In genomic region chr14:104698688-104699425, GRCh38 we compare ENCODE assay signal across 16 cellular contexts. TPM values are rescaled to one million over a fixed set of nuclear protein-coding genes. Genes with fewer than 3 reads are reported as not detected.
DNase-seq lines count a peak whose midpoint lies in the region; ATAC-seq and TF ChIP-seq lines count a peak whose summit lies in the region.
"Had no signal": no experiment of that assay in that cellular context is flagged by ENCODE, and none has a peak within 500 bp of the region (broad histone marks: within the 10 kb centered on the region; RNA-seq: fewer than 3 reads in every experiment).

No MANE protein-coding gene starts in this region.

- no peaks in the 10 kb centered on the region for H3K9me3 Mint-ChIP-seq in MCF 10A (ENCODE audit: unreplicated experiment)
- H3K9me3 Mint-ChIP-seq in activated naive CD8-positive, alpha-beta T cell treated with anti-CD3 and anti-CD28 coated beads, Interleukin-2, amount 50 U/mL, for 24 hours, result no peaks in the 10 kb centered on the region
- no peaks in the 10 kb centered on the region for H3K9me3 Mint-ChIP-seq in activated naive CD8-positive, alpha-beta T cell treated with anti-CD3 and anti-CD28 coated beads for 36 hours
- H3K9me3 Mint-ChIP-seq: activated T-helper 17 cell treated with anti-CD3 and anti-CD28 coated beads, Interleukin-2, amount 50 U/mL, for 72 hours; stimulated activated naive CD8-positive, alpha-beta T cell treated with anti-CD3 and anti-CD28 coated beads, Interleukin-15, Interleukin-2, amounts not matched to agents 100 ng/mL and 50 ng/mL, for 24 hours had no signal

- POLR2A ChIA-PET in MCF 10A (lab: Yijun Ruan, JAX), result interaction anchor here (0.9 to 2.9 kb wide), 4 partner anchors 11 to 48 kb away, joined by 3 to 11 read pairs (median 4); no protein-coding TSS in a partner anchor

- TF ChIP-seq CTCF in breast epithelium (IDR thresholded peaks at IDR 0.05), result no peak
- TF ChIP-seq CTCF in MCF 10A (IDR thresholded peaks at IDR 0.05; ENCODE audit: unreplicated experiment), result no peak

- no peaks in the 10 kb centered on the region for H3K9me3 ChIP-seq in breast epithelium
- no peaks in the 10 kb centered on the region for H3K9me3 ChIP-seq in right cardiac atrium (ENCODE audit: control insufficient read depth, low read length)

- 35% methylated on average over 24 of the region's 24 CpGs for WGBS in right cardiac atrium

- H3K36me3 ChIP-seq in breast epithelium (peaks cover 4% of the 10 kb centered on the region), rectal smooth muscle tissue (ENCODE audit: control insufficient read depth, insufficient read depth, low read length) (peaks cover 15% of the 10 kb centered on the region)

- CTCF ChIA-PET in MCF 10A (lab: Yijun Ruan, JAX), result interaction anchor here (0.6 to 1.5 kb wide), 2 partner anchors 10 to 43 kb away, joined by 3 to 9 read pairs; no protein-coding TSS in a partner anchor

- no peak overlapping the region for H3K4me3 Mint-ChIP-seq in MCF 10A (ENCODE audit: unreplicated experiment)
- no peak overlapping the region for H3K4me3 Mint-ChIP-seq in activated naive CD8-positive, alpha-beta T cell treated with anti-CD3 and anti-CD28 coated beads, Interleukin-2, amount 50 U/mL, for 24 hours
- H3K4me3 Mint-ChIP-seq in activated naive CD8-positive, alpha-beta T cell treated with anti-CD3 and anti-CD28 coated beads for 36 hours, result no peak overlapping the region
- H3K4me3 Mint-ChIP-seq: activated T-helper 17 cell treated with anti-CD3 and anti-CD28 coated beads, Interleukin-2, amount 50 U/mL, for 72 hours; stimulated activated naive CD8-positive, alpha-beta T cell treated with anti-CD3 and anti-CD28 coated beads, Interleukin-15, Interleukin-2, amounts not matched to agents 100 ng/mL and 50 ng/mL, for 24 hours had no signal

- H3K27ac ChIP-seq in breast epithelium (peak overlapping the region; percentile 21 to 61), right cardiac atrium (ENCODE audit: low read length) (peak overlapping the region; percentile 8), rectal smooth muscle tissue (ENCODE audit: low read depth, low read length) (no peak overlapping the region)

- BruUV-seq in MCF 10A (replicated peaks; lab: Mats Ljungman, UMichigan), result no TSS peak

- H3K27ac Mint-ChIP-seq in MCF 10A (ENCODE audit: low read depth, unreplicated experiment), result no peak overlapping the region
- H3K27ac Mint-ChIP-seq in activated naive CD8-positive, alpha-beta T cell treated with anti-CD3 and anti-CD28 coated beads, Interleukin-2, amount 50 U/mL, for 24 hours, result no peak overlapping the region
- H3K27ac Mint-ChIP-seq in activated naive CD8-positive, alpha-beta T cell treated with anti-CD3 and anti-CD28 coated beads for 36 hours, result no peak overlapping the region
- H3K27ac Mint-ChIP-seq: activated T-helper 17 cell treated with anti-CD3 and anti-CD28 coated beads, Interleukin-2, amount 50 U/mL, for 72 hours; stimulated activated naive CD8-positive, alpha-beta T cell treated with anti-CD3 and anti-CD28 coated beads, Interleukin-15, Interleukin-2, amounts not matched to agents 100 ng/mL and 50 ng/mL, for 24 hours had no signal

- H3K4me1 ChIP-seq in breast epithelium (peaks cover 16 to 20% of the 10 kb centered on the region in 2 donors), right cardiac atrium (ENCODE audit: control insufficient read depth, insufficient read depth, low read length) (peaks cover 14% of the 10 kb centered on the region), rectal smooth muscle tissue (ENCODE audit: control insufficient read depth, insufficient read depth, low read length) (peaks cover 29% of the 10 kb centered on the region)

- peaks cover 23% of the 10 kb centered on the region for H3K4me1 Mint-ChIP-seq in MCF 10A (ENCODE audit: insufficient read depth, unreplicated experiment)
- peaks cover 22% of the 10 kb centered on the region for H3K4me1 Mint-ChIP-seq in activated naive CD8-positive, alpha-beta T cell treated with anti-CD3 and anti-CD28 coated beads, Interleukin-2, amount 50 U/mL, for 24 hours
- peaks cover 24% of the 10 kb centered on the region for H3K4me1 Mint-ChIP-seq in activated naive CD8-positive, alpha-beta T cell treated with anti-CD3 and anti-CD28 coated beads for 36 hours

- TF ChIP-seq POLR2A in breast epithelium (IDR thresholded peaks at IDR 0.05), result no peak

- H3K36me3 Mint-ChIP-seq in MCF 10A (ENCODE audit: insufficient read depth, unreplicated experiment), result peaks cover 36% of the 10 kb centered on the region
- peaks cover 9% of the 10 kb centered on the region for H3K36me3 Mint-ChIP-seq in activated naive CD8-positive, alpha-beta T cell treated with anti-CD3 and anti-CD28 coated beads, Interleukin-2, amount 50 U/mL, for 24 hours (ENCODE audit: low read depth)
- H3K36me3 Mint-ChIP-seq in activated naive CD8-positive, alpha-beta T cell treated with anti-CD3 and anti-CD28 coated beads for 36 hours, result peaks cover 4% of the 10 kb centered on the region

- intact Hi-C loops in breast epithelium (cut with DNase I; ENCODE audit: low total_unique reads) (no loop called here), MCF 10A (cut with micrococcal nuclease) (no loop called here), right cardiac atrium (cut with DNase I) (no loop called here)

- DNase-seq in breast epithelium (ENCODE audit: low spot score in 2 of 2) (no peak), MCF 10A (ENCODE audit: unreplicated experiment) (no peak), right cardiac atrium (peak; percentile 82 to 95 (median 93)), T-helper 9 cell (no peak), COLO829 (ENCODE audit: low spot score) (no peak)
- no peak for DNase-seq in activated naive CD8-positive, alpha-beta T cell treated with anti-CD3 and anti-CD28 coated beads, Interleukin-2, amount 50 U/mL, for 24 hours
- DNase-seq in activated naive CD8-positive, alpha-beta T cell treated with anti-CD3 and anti-CD28 coated beads for 36 hours, result no peak
- DNase-seq: activated CD4-positive, alpha-beta T cell treated with anti-CD3 and anti-CD28 coated beads, Interleukin-2, amount 50 U/mL, for 48 hours; DMS153; NCI-H1092 treated with DMSO at 0.1 percent for 48 hours; NCI-H510A treated with DMSO at 0.1 percent for 48 hours; stimulated activated CD4-positive, alpha-beta T cell treated with anti-CD3 and anti-CD28 coated beads, Interleukin-2, amount 100 ng/mL, for 48 hours; T1000 had no signal

- no peaks in the 10 kb centered on the region for H3K27me3 Mint-ChIP-seq in MCF 10A (ENCODE audit: insufficient read depth, unreplicated experiment)
- H3K27me3 Mint-ChIP-seq in activated naive CD8-positive, alpha-beta T cell treated with anti-CD3 and anti-CD28 coated beads, Interleukin-2, amount 50 U/mL, for 24 hours, result no peaks in the 10 kb centered on the region
- H3K27me3 Mint-ChIP-seq in activated naive CD8-positive, alpha-beta T cell treated with anti-CD3 and anti-CD28 coated beads for 36 hours, result no peaks in the 10 kb centered on the region
- H3K27me3 Mint-ChIP-seq: activated T-helper 17 cell treated with anti-CD3 and anti-CD28 coated beads, Interleukin-2, amount 50 U/mL, for 72 hours; stimulated activated naive CD8-positive, alpha-beta T cell treated with anti-CD3 and anti-CD28 coated beads, Interleukin-15, Interleukin-2, amounts not matched to agents 100 ng/mL and 50 ng/mL, for 24 hours had no signal

- H3K4me3 ChIP-seq in breast epithelium, result peak overlapping the region in 2 of 3 donors; percentile 18 to 31
- H3K4me3 ChIP-seq in right cardiac atrium (ENCODE audit: low read length), result no peak overlapping the region
- H3K4me3 ChIP-seq in rectal smooth muscle tissue (ENCODE audit: low read length), result peak overlapping the region; percentile 26

- H3K27me3 ChIP-seq in breast epithelium (no peaks in the 10 kb centered on the region), right cardiac atrium (ENCODE audit: control insufficient read depth, insufficient read depth) (no peaks in the 10 kb centered on the region), rectal smooth muscle tissue (ENCODE audit: control insufficient read depth, insufficient read depth, low read length) (no peaks in the 10 kb centered on the region)

- no peak overlapping the region for H3K9ac ChIP-seq in rectal smooth muscle tissue (ENCODE audit: low read length)

- peak; percentile 52 to 57 for ATAC-seq in right cardiac atrium
- ATAC-seq in activated naive CD8-positive, alpha-beta T cell treated with anti-CD3 and anti-CD28 coated beads, Interleukin-2, amount 50 U/mL, for 24 hours, result no peak
- ATAC-seq: activated T-helper 17 cell treated with anti-CD3 and anti-CD28 coated beads, Interleukin-2, amount 50 U/mL, for 72 hours had no signal

RNA-seq across cellular contexts. Expression of gene INF2, which starts 9.4 kb away (rescaled TPM):
- total RNA-seq in breast epithelium (10 to 100 TPM; 31.0 to 70.9 (median 51.5) TPM), MCF 10A (2022) (91.6 and 102 TPM in 2 replicates), right cardiac atrium (10 to 100 TPM; 36.2 to 46.4 (median 42.3) TPM)
- 36.6 TPM for polyA plus RNA-seq in right cardiac atrium
- 10 to 100 TPM; 67.8 TPM for total RNA-seq in activated naive CD8-positive, alpha-beta T cell treated with anti-CD3 and anti-CD28 coated beads for 36 hours

RNA-seq across cellular contexts. Expression of gene ADSS1, which starts 25.2 kb away (rescaled TPM):
- total RNA-seq in breast epithelium (10 to 100 TPM in 1 of 3 donors, 1 to 10 TPM in 2; 6.9 to 13.0 (median 7.3) TPM), MCF 10A (2022) (2.9 and 5.2 TPM in 2 replicates), right cardiac atrium (100 to 1,000 TPM; 156 to 212 (median 188) TPM)
- polyA plus RNA-seq in right cardiac atrium, result 217 TPM
- 1 to 10 TPM in 1 of 2 experiments, under 1 TPM in 1; 0.87 to 1.7 TPM for total RNA-seq in activated naive CD8-positive, alpha-beta T cell treated with anti-CD3 and anti-CD28 coated beads for 36 hours

RNA-seq across cellular contexts. Expression of gene SIVA1, which starts 54.1 kb away (rescaled TPM):
- total RNA-seq in breast epithelium (100 to 1,000 TPM; 181 to 225 (median 223) TPM), MCF 10A (2022) (63.3 and 72.7 TPM in 2 replicates), right cardiac atrium (10 to 100 TPM; 74.6 to 88.5 (median 85.1) TPM)
- polyA plus RNA-seq in right cardiac atrium, result 201 TPM
- 100 to 1,000 TPM; 137 to 147 TPM for total RNA-seq in activated naive CD8-positive, alpha-beta T cell treated with anti-CD3 and anti-CD28 coated beads for 36 hours

Comparison
In these comparisons a context has a peak if more than half of its experiments do, and no peak if none do; other contexts are left out.
1. DNase-seq: peak in right cardiac atrium (3 of 3); none in breast epithelium (0 of 2), MCF 10A (single experiment), T-helper 9 cell (single experiment), activated naive CD8-positive, alpha-beta T cell treated with anti-CD3 and anti-CD28 coated beads, Interleukin-2, amount 50 U/mL, for 24 hours (single experiment), COLO829 (single experiment) and activated naive CD8-positive, alpha-beta T cell treated with anti-CD3 and anti-CD28 coated beads for 36 hours (single experiment).
2. RNA of gene ADSS1, which starts 25.2 kb away (total RNA-seq): 156 to 212 TPM in right cardiac atrium; 6.9 to 13.0 TPM in breast epithelium, 2.9 to 5.2 TPM in MCF 10A and 0.87 to 1.7 TPM in activated naive CD8-positive, alpha-beta T cell treated with anti-CD3 and anti-CD28 coated beads for 36 hours; every median in the first group is over 10 times any median in the second.